In the genomic region with DNA sequence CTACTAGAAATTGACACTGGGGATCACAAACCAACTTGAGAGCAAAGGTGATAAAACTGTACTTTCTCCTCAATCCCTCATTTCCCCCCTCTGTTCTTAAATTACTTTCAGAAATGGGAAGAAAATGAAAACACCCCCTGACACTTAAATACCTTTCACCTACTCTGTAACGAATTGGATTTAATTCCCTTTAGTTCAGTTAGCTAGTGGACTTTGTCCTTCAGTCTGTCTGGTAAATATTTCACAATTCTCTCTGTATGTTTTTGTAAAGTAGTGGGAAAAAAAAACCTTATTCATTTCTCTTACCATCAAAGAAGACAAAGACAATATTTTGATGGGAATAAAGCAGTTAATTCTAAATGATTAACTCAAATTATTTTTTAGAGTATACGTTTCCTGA, we compare ENCODE assay signal across 17 cellular contexts.
A peak's percentile ranks its signal among the peaks of the same experiment; 100 is the strongest.
DNase-seq lines count a peak whose midpoint lies in the region; ATAC-seq, FAIRE-seq and TF ChIP-seq lines count a peak whose summit lies in the region.
"Had no signal": no experiment of that assay in that cellular context is flagged by ENCODE, and none has a peak within 500 bp of the region (broad histone marks: within the 10 kb centered on the region; RNA-seq: fewer than 3 reads in every experiment).

No MANE protein-coding gene starts in this region.

- DNase-seq in D721Med (ENCODE audit: insufficient read length, low spot score) (no peak), amniotic epithelial cell (ENCODE audit: low read depth) (peak; percentile 26), left lobe of liver (ENCODE audit: low spot score) (no peak), progenitor cell of endocrine pancreas (ENCODE audit: low spot score, unreplicated experiment) (no peak), NCI-H1092 (lab: John Stamatoyannopoulos, UW) (no peak), T-helper 1 cell (no peak)
- DNase-seq in activated naive CD4-positive, alpha-beta T cell treated with Interleukin-2 at 50 U/mL for 16 hours: no peak
- DNase-seq: CD8-positive, alpha-beta T cell; DMS79 treated with DMSO at 0.1 percent for 48 hours; IMR-90; NCI-H1048; NCI-H1436 treated with DMSO at 0.1 percent for 48 hours; NCI-H2029; NCI-H345; NCI-H524 treated with DMSO at 0.1 percent for 48 hours; RPMI8226 had no signal

- FAIRE-seq in D721Med (lab: Jason Lieb, UNC): peak; percentile 61
- FAIRE-seq: H1 had no signal

- TF ChIP-seq CTCF in D721Med (IDR thresholded peaks at IDR 0.05; ENCODE audit: insufficient read depth, missing control alignments) (no peak), progenitor cell of endocrine pancreas (IDR thresholded peaks at IDR 0.05; ENCODE audit: unreplicated experiment) (no peak)

- H3K4me3 Mint-ChIP-seq in progenitor cell of endocrine pancreas (ENCODE audit: low read depth): peak overlapping the region; percentile 12
- H3K4me3 Mint-ChIP-seq: CD8-positive, alpha-beta T cell had no signal

- H3K27me3 Mint-ChIP-seq in progenitor cell of endocrine pancreas: no peaks in the 10 kb centered on the region

- H3K9me3 Mint-ChIP-seq in progenitor cell of endocrine pancreas (ENCODE audit: low read depth): no peaks in the 10 kb centered on the region

- peaks cover 46% of the 10 kb centered on the region for H3K4me1 Mint-ChIP-seq in progenitor cell of endocrine pancreas (ENCODE audit: low read depth)

- H3K36me3 Mint-ChIP-seq in progenitor cell of endocrine pancreas (ENCODE audit: insufficient read depth): no peaks in the 10 kb centered on the region
- H3K36me3 Mint-ChIP-seq: CD8-positive, alpha-beta T cell had no signal

- peak overlapping the region; percentile 4 for H3K27ac Mint-ChIP-seq in progenitor cell of endocrine pancreas
- H3K27ac Mint-ChIP-seq: CD8-positive, alpha-beta T cell had no signal

- peak; percentile 64 for ATAC-seq in left lobe of liver
- ATAC-seq: CD8-positive, alpha-beta T cell had no signal
